Comparison of ENCODE assay signal across 1 cellular context in the genomic region with DNA sequence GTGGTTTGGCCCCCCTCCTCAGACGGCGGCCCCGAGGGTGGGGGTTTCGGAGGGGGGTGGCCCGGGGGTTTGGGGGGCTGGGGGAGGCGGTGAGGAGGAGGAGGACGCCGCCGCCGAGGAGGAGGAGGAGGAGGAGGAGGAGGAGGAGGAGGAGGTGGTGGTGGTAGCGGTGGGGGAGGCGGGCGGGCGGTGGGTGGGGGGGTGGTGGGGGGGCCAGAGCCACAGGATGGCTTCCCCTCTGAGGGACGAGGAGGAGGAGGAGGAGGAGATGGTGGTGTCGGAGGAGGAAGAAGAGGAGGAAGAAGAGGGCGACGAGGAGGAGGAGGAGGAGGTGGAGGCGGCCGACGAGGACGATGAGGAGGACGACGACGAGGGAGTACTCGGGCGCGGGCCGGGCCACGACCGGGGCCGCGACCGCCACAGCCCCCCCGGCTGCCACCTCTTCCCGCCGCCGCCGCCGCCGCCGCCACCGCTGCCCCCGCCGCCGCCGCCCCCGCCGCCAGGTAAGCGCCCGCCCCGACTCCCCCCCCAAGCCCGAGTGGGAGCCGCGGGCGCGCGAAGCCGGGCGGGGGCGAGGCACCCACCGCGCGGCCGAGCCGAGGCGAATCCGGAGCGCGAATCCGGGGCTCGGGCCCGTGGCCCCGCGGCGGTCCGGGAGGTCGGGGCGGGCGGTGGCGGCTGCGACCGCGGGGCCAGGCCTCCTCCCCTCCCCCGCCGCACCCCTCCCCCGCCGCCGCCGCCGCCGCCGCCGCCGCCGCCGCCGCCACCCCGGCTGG.
TF ChIP-seq lines count a peak whose summit lies in the region.

No MANE protein-coding gene starts in this region.

TF ChIP-seq in H1, 55 proteins besides CTCF, POLR2A, EP300 and RAD21:
- TF ChIP-seq CBX8 (IDR thresholded peaks at IDR 0.05; ENCODE audit: borderline replicate concordance, low read depth, low read length), result no peak
- no peak for TF ChIP-seq BRCA1 (IDR thresholded peaks at IDR 0.05; ENCODE audit: low read depth, low read length)
- no peak for TF ChIP-seq ASH2L (IDR thresholded peaks at IDR 0.05; ENCODE audit: low read length)
- TF ChIP-seq CHD7 (IDR thresholded peaks at IDR 0.05; ENCODE audit: insufficient replicate concordance, low read length), result no peak
- TF ChIP-seq POLR2AphosphoS5 (IDR thresholded peaks at IDR 0.05; ENCODE audit: low read depth, low read length), result no peak
- TF ChIP-seq SIRT6 (IDR thresholded peaks at IDR 0.05; ENCODE audit: low read length), result no peak
- no peak for TF ChIP-seq USF2 (IDR thresholded peaks at IDR 0.05; ENCODE audit: low read length)
- TF ChIP-seq CBX5 (IDR thresholded peaks at IDR 0.05; ENCODE audit: low read depth, low read length), result no peak
- no peak for TF ChIP-seq SP2 (IDR thresholded peaks at IDR 0.05; ENCODE audit: low read length)
- no peak for TF ChIP-seq TAF7 (optimal IDR thresholded peaks at IDR 0.05; ENCODE audit: borderline replicate concordance, low read depth, low read length)
- TF ChIP-seq POU5F1 (IDR thresholded peaks at IDR 0.05; ENCODE audit: low read depth, low read length), result no peak
- TF ChIP-seq SUZ12 (IDR thresholded peaks at IDR 0.05; ENCODE audit: low read length), result no peak
- TF ChIP-seq RNF2 (IDR thresholded peaks at IDR 0.05; ENCODE audit: borderline replicate concordance, low read depth, low read length, missing control alignments, poor library complexity, severe bottlenecking), result no peak
- TF ChIP-seq TEAD4 (IDR thresholded peaks at IDR 0.05; ENCODE audit: low read depth, low read length), result no peak
- no peak for TF ChIP-seq TBP (IDR thresholded peaks at IDR 0.05; ENCODE audit: low read depth, low read length)
- no peak for TF ChIP-seq SP4 (IDR thresholded peaks at IDR 0.05; ENCODE audit: low read length)
- no peak for TF ChIP-seq HDAC2 (IDR thresholded peaks at IDR 0.05; ENCODE audit: borderline replicate concordance in 1 of 2, low read depth in 2 of 2, low read length in 2 of 2)
- no peak for TF ChIP-seq CTBP2 (IDR thresholded peaks at IDR 0.05; ENCODE audit: borderline replicate concordance, insufficient read depth, insufficient read length, low read length)
